11 cellular contexts compared by ENCODE assay signal in genomic region chr16:65176603-65177002, GRCh38. TPM values are rescaled to one million over a fixed set of nuclear protein-coding genes. Genes with fewer than 3 reads are reported as not detected.
DNase-seq lines count a peak whose midpoint lies in the region; TF ChIP-seq lines count a peak whose summit lies in the region.
"Had no signal": no experiment of that assay in that cellular context is flagged by ENCODE, and none has a peak within 500 bp of the region (broad histone marks: within the 10 kb centered on the region; RNA-seq: fewer than 3 reads in every experiment).

No MANE protein-coding gene starts in this region.

- H3K9ac ChIP-seq in skeletal muscle satellite cell (ENCODE audit: low read depth, low read length): no peak overlapping the region
- H3K9ac ChIP-seq: parathyroid adenoma had no signal

- H3K4me2 ChIP-seq in skeletal muscle satellite cell (ENCODE audit: low read length): peak overlapping the region; percentile 51

- no peak overlapping the region for H3K4me3 ChIP-seq in brain microvascular endothelial cell (ENCODE audit: low read depth, low read length)
- no peak overlapping the region for H3K4me3 ChIP-seq in skeletal muscle satellite cell (ENCODE audit: low read length)
- H3K4me3 ChIP-seq in BE2C (ENCODE audit: low read depth, low read length): no peak overlapping the region

- DNase-seq in GM04504 (ENCODE audit: low read depth): peak; percentile 61
- peak; percentile 59 for DNase-seq in brain microvascular endothelial cell
- peak; percentile 71 for DNase-seq in iris pigment epithelial cell (ENCODE audit: low read depth)
- DNase-seq in stimulated activated CD4-positive, alpha-beta T cell treated with anti-CD3 and anti-CD28 coated beads, Interleukin-2, amount 100 ng/mL, for 24 hours: no peak
- no peak for DNase-seq in DMS114 treated with DMSO at 0.1 percent for 48 hours (lab: John Stamatoyannopoulos, UW; ENCODE audit: unreplicated experiment)
- DNase-seq in stimulated activated CD4-positive, alpha-beta T cell treated with anti-CD3 and anti-CD28 coated beads, Interleukin-1b, Interleukin-23, amount 100 ng/mL, for 48 hours: no peak
- DNase-seq in BE2C: no peak
- DNase-seq: activated T-cell treated with anti-CD3 and anti-CD28 coated beads, Interleukin-2, amount 50 U/mL, for 4 hours; anterior cingulate cortex had no signal

- H3K27me3 ChIP-seq in brain microvascular endothelial cell (replicated peaks) (no peaks in the 10 kb centered on the region), skeletal muscle satellite cell (ENCODE audit: control insufficient read depth, insufficient read depth, low read length) (no peaks in the 10 kb centered on the region), BE2C (no peaks in the 10 kb centered on the region)

- H3K9me3 ChIP-seq in skeletal muscle satellite cell (replicated peaks; ENCODE audit: low read length) (no peaks in the 10 kb centered on the region), BE2C (no peaks in the 10 kb centered on the region)

- peaks cover 25% of the 10 kb centered on the region for H3K4me1 ChIP-seq in skeletal muscle satellite cell (ENCODE audit: control insufficient read depth, insufficient read depth, low read length)
- no peaks in the 10 kb centered on the region for H3K4me1 ChIP-seq in BE2C
- H3K4me1 ChIP-seq: parathyroid adenoma had no signal

- H3K36me3 ChIP-seq in brain microvascular endothelial cell (replicated peaks) (no peaks in the 10 kb centered on the region), skeletal muscle satellite cell (ENCODE audit: insufficient read depth, low read length) (no peaks in the 10 kb centered on the region), BE2C (no peaks in the 10 kb centered on the region)

- TF ChIP-seq CTCF in brain microvascular endothelial cell (IDR thresholded peaks at IDR 0.05; ENCODE audit: low read depth, low read length, missing control alignments) (no peak), BE2C (IDR thresholded peaks at IDR 0.05; ENCODE audit: low read depth, low read length) (no peak)

- in situ Hi-C loops in brain microvascular endothelial cell (cut with HindIII; ENCODE audit: low pct_ligation_motif_present, low sequenced_read_pairs): no loop called here

- no peak overlapping the region for H3K27ac ChIP-seq in brain microvascular endothelial cell
- H3K27ac ChIP-seq: parathyroid adenoma had no signal

RNA-seq across cellular contexts. Expression of gene CDH11, which starts 54.7 kb away (rescaled TPM):
- total RNA-seq in skeletal muscle satellite cell (2012; rRNA removed): 11.4 and 16.8 TPM in 2 replicates
- polyA plus RNA-seq in BE2C (2012; ENCODE audit: insufficient read depth, insufficient read length, low read depth): 2.3 TPM

Comparison
In these comparisons a context has a peak if more than half of its experiments do, and no peak if none do; other contexts are left out.
1. DNase-seq: peak in GM04504 (single experiment), brain microvascular endothelial cell (single experiment) and iris pigment epithelial cell (single experiment); none in stimulated activated CD4-positive, alpha-beta T cell treated with anti-CD3 and anti-CD28 coated beads, Interleukin-2, amount 100 ng/mL, for 24 hours (0 of 2), DMS114 treated with DMSO at 0.1 percent for 48 hours (single experiment), stimulated activated CD4-positive, alpha-beta T cell treated with anti-CD3 and anti-CD28 coated beads, Interleukin-1b, Interleukin-23, amount 100 ng/mL, for 48 hours (single experiment) and BE2C (single experiment).